ENCODE assay signal across 21 cellular contexts in the genomic region with DNA sequence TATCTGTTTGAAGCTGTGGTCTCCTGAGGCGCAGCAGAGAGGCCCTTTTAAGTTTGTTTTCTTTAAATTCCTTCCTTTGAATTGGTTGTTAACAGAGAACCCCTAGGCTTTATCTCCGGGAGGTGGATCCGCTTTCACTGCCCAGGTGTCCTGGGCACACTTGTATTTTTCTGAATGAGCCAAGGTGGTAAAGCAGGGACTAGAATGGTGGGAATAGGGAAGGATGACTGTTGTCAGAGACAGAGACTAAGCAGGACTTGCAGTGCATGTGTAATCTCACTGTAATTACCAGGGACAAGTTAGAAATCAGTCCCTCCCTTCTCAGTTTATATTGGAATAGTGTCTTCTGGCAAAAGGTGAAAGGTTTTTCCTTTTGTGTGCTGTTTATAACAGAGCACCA.
DNase-seq lines count a peak whose midpoint lies in the region; ATAC-seq and TF ChIP-seq lines count a peak whose summit lies in the region.
"Had no signal": no experiment of that assay in that cellular context is flagged by ENCODE, and none has a peak within 500 bp of the region (broad histone marks: within the 10 kb centered on the region; RNA-seq: fewer than 3 reads in every experiment).

No MANE protein-coding gene starts in this region.

- H3K36me3 ChIP-seq in Caco-2 (ENCODE audit: control insufficient read depth, insufficient read depth, low read length): no peaks in the 10 kb centered on the region
- H3K36me3 ChIP-seq in upper lobe of right lung: no peaks in the 10 kb centered on the region
- H3K36me3 ChIP-seq: adrenal gland, cardiac muscle cell, stomach, vagina had no signal

- POLR2A ChIA-PET in Caco-2 (lab: Charles Lee): no interaction called here

- intact Hi-C loops in Caco-2 (cut with micrococcal nuclease; ENCODE audit: unreplicated experiment) (loop anchor here (5.0 kb wide), 2 partner anchors 46 to 71 kb away; a partner anchor contains a TSS), lower leg skin (cut with DNase I; ENCODE audit: low total_unique reads) (no loop called here), upper lobe of right lung (cut with DNase I) (no loop called here)

- H3K4me1 Mint-ChIP-seq in Caco-2 (ENCODE audit: low read depth, unreplicated experiment) (peaks cover 41% of the 10 kb centered on the region), mesothelial cell of epicardium (peaks cover 78% of the 10 kb centered on the region)
- peaks cover 67% of the 10 kb centered on the region for H3K4me1 Mint-ChIP-seq in activated naive CD8-positive, alpha-beta T cell treated with anti-CD3 and anti-CD28 coated beads for 36 hours

- TF ChIP-seq POLR2A in lower leg skin (IDR thresholded peaks at IDR 0.05): no peak

- no peak overlapping the region for H3K4me3 Mint-ChIP-seq in Caco-2 (ENCODE audit: unreplicated experiment)
- no peak overlapping the region for H3K4me3 Mint-ChIP-seq in mesothelial cell of epicardium
- no peak overlapping the region for H3K4me3 Mint-ChIP-seq in activated naive CD8-positive, alpha-beta T cell treated with anti-CD3 and anti-CD28 coated beads for 36 hours
- H3K4me3 Mint-ChIP-seq: CD4-positive, alpha-beta T cell had no signal

- DNase-seq in Caco-2: no peak
- DNase-seq in LoVo (ENCODE audit: low spot score): peak; percentile 28
- DNase-seq in mesothelial cell of epicardium (ENCODE audit: low spot score in 2 of 2, unreplicated experiment in 2 of 2): no peak
- DNase-seq in lower leg skin (ENCODE audit: low spot score in 2 of 2): no peak
- no peak for DNase-seq in kidney tubule cell (ENCODE audit: low spot score)
- no peak for DNase-seq in upper lobe of right lung
- DNase-seq in activated naive CD8-positive, alpha-beta T cell treated with anti-CD3 and anti-CD28 coated beads for 36 hours: no peak
- DNase-seq: activated gamma-delta T cell; adrenal gland; CD4-positive, alpha-beta T cell; foreskin melanocyte; kidney glomerular epithelial cell; NCI-H1694 treated with DMSO at 0.1 percent for 48 hours; psoas muscle; Right ventricle myocardium superior; stimulated activated CD4-positive, alpha-beta T cell treated with anti-CD3 and anti-CD28 coated beads, Interleukin-2, amount 100 ng/mL, for 48 hours; stomach had no signal

- TF ChIP-seq CTCF in Caco-2 (IDR thresholded peaks at IDR 0.05; ENCODE audit: insufficient read depth in 1 of 2, low read depth in 1 of 2, low read length in 1 of 2, severe bottlenecking in 1 of 2, unreplicated experiment in 1 of 2) (no peak), VCaP (conservative IDR thresholded peaks at IDR 0.05) (no peak), mesothelial cell of epicardium (IDR thresholded peaks at IDR 0.05; ENCODE audit: unreplicated experiment) (no peak), lower leg skin (IDR thresholded peaks at IDR 0.05) (no peak), upper lobe of right lung (IDR thresholded peaks at IDR 0.05) (no peak)

- H3K27me3 ChIP-seq in Caco-2 (replicated peaks; ENCODE audit: control insufficient read depth, insufficient read depth, low read length) (no peaks in the 10 kb centered on the region), upper lobe of right lung (no peaks in the 10 kb centered on the region)
- H3K27me3 ChIP-seq: adrenal gland, cardiac muscle cell, stomach, vagina had no signal

- H3K27me3 Mint-ChIP-seq in Caco-2 (ENCODE audit: insufficient read depth, unreplicated experiment): no peaks in the 10 kb centered on the region
- no peaks in the 10 kb centered on the region for H3K27me3 Mint-ChIP-seq in mesothelial cell of epicardium (ENCODE audit: low read depth)
- H3K27me3 Mint-ChIP-seq in activated naive CD8-positive, alpha-beta T cell treated with anti-CD3 and anti-CD28 coated beads for 36 hours: no peaks in the 10 kb centered on the region
- H3K27me3 Mint-ChIP-seq: CD4-positive, alpha-beta T cell had no signal

- no peaks in the 10 kb centered on the region for H3K9me3 ChIP-seq in Caco-2
- no peaks in the 10 kb centered on the region for H3K9me3 ChIP-seq in upper lobe of right lung
- H3K9me3 ChIP-seq: adrenal gland, psoas muscle, stomach, vagina had no signal

- no peak for ATAC-seq in upper lobe of right lung
- ATAC-seq: psoas muscle had no signal

- peak overlapping the region; percentile 87 for H3K27ac ChIP-seq in VCaP
- H3K27ac ChIP-seq in upper lobe of right lung: no peak overlapping the region
- H3K27ac ChIP-seq: adrenal gland, cardiac muscle cell, psoas muscle, skin epidermis, stomach, vagina had no signal

- BruUV-seq in Caco-2 (replicated peaks; lab: Mats Ljungman, UMichigan): no TSS peak

- H3K4me1 ChIP-seq in Caco-2: peaks cover 10% of the 10 kb centered on the region; the same call in 1 of the 2 replicates
- H3K4me1 ChIP-seq in upper lobe of right lung: peaks cover 7% of the 10 kb centered on the region

- H3K9me3 Mint-ChIP-seq in Caco-2 (ENCODE audit: unreplicated experiment) (no peaks in the 10 kb centered on the region), mesothelial cell of epicardium (no peaks in the 10 kb centered on the region)
- no peaks in the 10 kb centered on the region for H3K9me3 Mint-ChIP-seq in activated naive CD8-positive, alpha-beta T cell treated with anti-CD3 and anti-CD28 coated beads for 36 hours
- H3K9me3 Mint-ChIP-seq: CD4-positive, alpha-beta T cell had no signal

- peak overlapping the region; percentile 55 for H3K27ac Mint-ChIP-seq in Caco-2 (ENCODE audit: unreplicated experiment)
- H3K27ac Mint-ChIP-seq in mesothelial cell of epicardium: peak overlapping the region; percentile 83
- H3K27ac Mint-ChIP-seq in activated naive CD8-positive, alpha-beta T cell treated with anti-CD3 and anti-CD28 coated beads for 36 hours: no peak overlapping the region
- H3K27ac Mint-ChIP-seq: CD4-positive, alpha-beta T cell had no signal

- H3K36me3 Mint-ChIP-seq in Caco-2 (ENCODE audit: insufficient read depth, unreplicated experiment): peaks cover 6% of the 10 kb centered on the region
- H3K36me3 Mint-ChIP-seq in mesothelial cell of epicardium: no peaks in the 10 kb centered on the region
- H3K36me3 Mint-ChIP-seq in activated naive CD8-positive, alpha-beta T cell treated with anti-CD3 and anti-CD28 coated beads for 36 hours: no peaks in the 10 kb centered on the region

- CTCF ChIA-PET in Caco-2 (lab: Charles Lee): no interaction called here

- H3K4me3 ChIP-seq in Caco-2 (ENCODE audit: low read depth, low read length) (no peak overlapping the region), lower leg skin (ENCODE audit: low read depth, poor library complexity, severe bottlenecking) (no peak overlapping the region), upper lobe of right lung (no peak overlapping the region)
- H3K4me3 ChIP-seq: adrenal gland, cardiac muscle cell, psoas muscle, skin epidermis, stomach, vagina had no signal

- 81 to 86% methylated on average over 3 of the region's 3 CpGs for WGBS in lower leg skin, 2 donors
